In the genomic region with DNA sequence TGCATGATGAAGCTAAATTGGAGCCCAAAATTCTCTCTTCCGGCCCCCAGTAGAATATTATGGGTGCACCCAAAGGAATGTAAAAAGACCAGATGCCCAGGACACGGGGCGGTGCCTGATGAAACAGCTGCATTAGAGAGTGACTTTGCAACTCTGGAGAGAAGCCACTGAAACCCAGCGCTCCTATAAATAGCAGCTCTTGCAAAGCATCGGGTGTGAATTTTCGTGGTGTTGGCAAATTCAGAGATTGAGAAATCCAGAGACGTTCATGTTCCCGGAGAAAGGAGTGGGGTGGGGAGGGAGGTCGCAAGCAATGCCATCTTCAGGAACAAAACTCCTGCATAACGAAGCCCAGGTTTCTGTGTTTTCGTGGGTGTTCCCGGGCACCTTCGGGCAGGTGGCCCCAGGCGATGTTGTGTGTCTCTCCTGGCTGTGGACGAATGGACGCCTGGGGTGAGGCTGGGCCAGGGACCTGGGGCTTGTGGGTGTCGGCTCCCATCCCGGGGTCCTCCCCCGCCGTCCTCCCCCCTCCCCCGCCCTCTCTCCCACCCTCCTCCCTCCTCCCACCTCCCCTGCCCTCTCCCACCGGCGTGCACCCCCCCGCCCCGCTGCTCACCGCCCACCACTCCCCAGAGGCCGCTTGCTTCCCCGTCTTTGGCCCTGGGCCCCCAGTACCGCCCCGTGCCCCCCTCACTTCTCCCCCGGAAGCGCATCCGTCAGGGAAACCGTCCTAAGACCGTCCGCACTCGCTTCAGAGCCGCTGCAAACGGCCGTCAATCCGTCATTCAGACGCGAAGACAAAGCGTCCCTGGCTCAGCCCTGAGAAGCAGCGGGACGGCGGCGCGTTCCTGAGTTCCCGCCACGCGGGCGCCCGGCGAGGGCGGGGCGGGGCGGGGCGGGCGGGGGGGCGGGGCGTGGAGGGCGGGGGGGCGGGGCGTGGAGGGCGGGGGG, we compare ENCODE assay signal across 1 cellular context.
TF ChIP-seq lines count a peak whose summit lies in the region.

No MANE protein-coding gene starts in this region.

TF ChIP-seq in IMR-90, 13 proteins besides CTCF, POLR2A, EP300 and RAD21:
- peak; percentile 76 for TF ChIP-seq CEBPB (IDR thresholded peaks at IDR 0.05; ENCODE audit: low read depth, low read length)
- TF ChIP-seq MAZ (IDR thresholded peaks at IDR 0.05; ENCODE audit: borderline replicate concordance, low read depth, low read length) = peak; percentile 24; the same call in 1 of the 2 replicates
- TF ChIP-seq NFE2L2 (IDR thresholded peaks at IDR 0.05; ENCODE audit: low read depth, low read length) = peak; percentile 60; the same call in 1 of the 2 replicates
- TF ChIP-seq CHD1 (IDR thresholded peaks at IDR 0.05; ENCODE audit: low read depth, low read length) = no peak
